8 cellular contexts compared by ENCODE assay signal in genomic region chr6:85643530-85644373, GRCh38. TPM values are rescaled to one million over a fixed set of nuclear protein-coding genes. Genes with fewer than 3 reads are reported as not detected.
DNase-seq lines count a peak whose midpoint lies in the region; ATAC-seq and TF ChIP-seq lines count a peak whose summit lies in the region.

No MANE protein-coding gene starts in this region.

- H3K36me3 ChIP-seq in DOHH2 (ENCODE audit: control insufficient read depth, low read length) (peaks cover 47% of the 10 kb centered on the region), KMS-11 (ENCODE audit: insufficient read depth) (peaks cover 5% of the 10 kb centered on the region; the same call in 1 of the 2 replicates), Peyer's patch (peaks cover 0 to 11% (median 0%) of the 10 kb centered on the region in 3 donors), neural cell (ENCODE audit: insufficient read depth, low read length) (peaks cover 3% of the 10 kb centered on the region), stomach (peaks cover 6 to 17% (median 15%) of the 10 kb centered on the region in 4 donors)

- intact Hi-C loops in stomach (cut with DNase I; ENCODE audit: low total_unique reads) = no loop called here

- peaks cover 41% of the 10 kb centered on the region for H3K4me1 ChIP-seq in DOHH2 (ENCODE audit: control insufficient read depth, low read length)
- H3K4me1 ChIP-seq in KMS-11 (ENCODE audit: low read depth, poor library complexity, severe bottlenecking) = peaks cover 32% of the 10 kb centered on the region
- peaks cover 0 to 27% (median 5%) of the 10 kb centered on the region in 4 donors for H3K4me1 ChIP-seq in Peyer's patch
- peaks cover 26 to 42% (median 34%) of the 10 kb centered on the region in 4 donors for H3K4me1 ChIP-seq in stomach

- H3K9me3 ChIP-seq in DOHH2 (ENCODE audit: control insufficient read depth, insufficient read depth, low read length) = 0 out of 2 replicates have a peak, but pooled peaks cover 3% of the 10 kb centered on the region
- no peaks in the 10 kb centered on the region for H3K9me3 ChIP-seq in Peyer's patch
- H3K9me3 ChIP-seq in neural cell (ENCODE audit: low read length) = no peaks in the 10 kb centered on the region
- no peaks in the 10 kb centered on the region for H3K9me3 ChIP-seq in stomach

- no peaks in the 10 kb centered on the region for H3K9me2 ChIP-seq in DOHH2 (replicated peaks; ENCODE audit: control insufficient read depth, low read length)
- no peaks in the 10 kb centered on the region for H3K9me2 ChIP-seq in neural cell (ENCODE audit: insufficient read depth, low read length)

- no peaks in the 10 kb centered on the region; the same call in 1 of the 2 replicates for H3K27me3 ChIP-seq in DOHH2 (ENCODE audit: control insufficient read depth, low read length)
- no peaks in the 10 kb centered on the region for H3K27me3 ChIP-seq in KMS-11 (ENCODE audit: insufficient read depth, low read depth)
- no peaks in the 10 kb centered on the region for H3K27me3 ChIP-seq in Peyer's patch
- H3K27me3 ChIP-seq in neural cell (ENCODE audit: insufficient read depth, low read depth, low read length) = no peaks in the 10 kb centered on the region
- H3K27me3 ChIP-seq in stomach = no peaks in the 10 kb centered on the region

- peak overlapping the region; percentile 86 for H3K27ac ChIP-seq in DOHH2 (ENCODE audit: low read depth, low read length)
- peak overlapping the region; percentile 94 for H3K27ac ChIP-seq in KMS-11
- H3K27ac ChIP-seq in Peyer's patch = peak overlapping the region; percentile 95 to 100 (median 100)
- peak overlapping the region; percentile 100 for H3K27ac ChIP-seq in neural cell (ENCODE audit: low read length)
- peak overlapping the region; percentile 97 to 100 (median 99) for H3K27ac ChIP-seq in stomach

- H2AFZ ChIP-seq in KMS-11 (ENCODE audit: low read depth) (peak overlapping the region; percentile 47; the same call in 1 of the 2 replicates), neural cell (ENCODE audit: low read depth, low read length) (peak overlapping the region; percentile 96)

- peak; percentile 50 for TF ChIP-seq EP300 in neural cell (conservative IDR thresholded peaks at IDR 0.05; ENCODE audit: poor library complexity, severe bottlenecking)
- TF ChIP-seq EP300 in stomach (IDR thresholded peaks at IDR 0.05) = no peak

- TF ChIP-seq RAD21 in neural cell (conservative IDR thresholded peaks at IDR 0.05) = peak; percentile 31

- TF ChIP-seq POLR2A in Peyer's patch (IDR thresholded peaks at IDR 0.05) = peak; percentile 81 to 82
- no peak for TF ChIP-seq POLR2A in stomach (IDR thresholded peaks at IDR 0.05)

- 0 to 2% (median 1%) methylated on average over 9 to 76 of the region's 76 CpGs for WGBS in stomach, 5 donors

- H3K9ac ChIP-seq in KMS-11 = peak overlapping the region; percentile 91
- peak overlapping the region; percentile 99 for H3K9ac ChIP-seq in neural cell (ENCODE audit: low read length)

- peaks cover 14% of the 10 kb centered on the region for H3F3A ChIP-seq in DOHH2 (ENCODE audit: control insufficient read depth, insufficient read depth)
- H3F3A ChIP-seq in neural cell (ENCODE audit: insufficient read depth, low read length, poor library complexity, severe bottlenecking) = peaks cover 10% of the 10 kb centered on the region

- H3K79me2 ChIP-seq in DOHH2 (ENCODE audit: control insufficient read depth, low read length) (peaks cover 54% of the 10 kb centered on the region), KMS-11 (ENCODE audit: insufficient read depth, low read depth) (peaks cover 44% of the 10 kb centered on the region), neural cell (replicated peaks; ENCODE audit: insufficient read depth, low read length) (peaks cover 35% of the 10 kb centered on the region)

- DNase-seq in Peyer's patch (peak; percentile 78 to 95 (median 91)), fibroblast of villous mesenchyme (ENCODE audit: low read depth) (peak; percentile 98), stomach (peak; percentile 84)
- peak; percentile 65 for DNase-seq in activated effector memory CD4-positive, alpha-beta T cell treated with Interleukin-2 at 50 U/mL for 16 hours

- TF ChIP-seq CTCF in DOHH2 (IDR thresholded peaks at IDR 0.05; ENCODE audit: low read depth, low read length, poor library complexity, severe bottlenecking) (no peak), KMS-11 (conservative IDR thresholded peaks at IDR 0.05; ENCODE audit: low read depth, low read length) (no peak), Peyer's patch (IDR thresholded peaks at IDR 0.05) (no peak), fibroblast of villous mesenchyme (IDR thresholded peaks at IDR 0.05; ENCODE audit: insufficient read depth, low read depth, low read length) (no peak), neural cell (IDR thresholded peaks at IDR 0.05; ENCODE audit: poor library complexity, severe bottlenecking) (no peak), stomach (IDR thresholded peaks at IDR 0.05) (no peak)

- ATAC-seq in GM21825 (IDR thresholded peaks at IDR 0.05; ENCODE audit: unreplicated experiment) = peak; percentile 57

- H4K20me1 ChIP-seq in DOHH2 (ENCODE audit: control insufficient read depth, insufficient read depth, low read depth, low read length) = peaks cover 33% of the 10 kb centered on the region
- peaks cover 21% of the 10 kb centered on the region for H4K20me1 ChIP-seq in KMS-11 (ENCODE audit: insufficient read depth)
- peaks cover 21% of the 10 kb centered on the region for H4K20me1 ChIP-seq in neural cell (ENCODE audit: insufficient read depth)

- H3K4me2 ChIP-seq in DOHH2 (ENCODE audit: low read length) (peak overlapping the region; percentile 91), KMS-11 (peak overlapping the region; percentile 92), neural cell (ENCODE audit: low read length) (peak overlapping the region; percentile 74)

- H3K4me3 ChIP-seq in DOHH2 (ENCODE audit: low read length) (peak overlapping the region; percentile 82), KMS-11 (IDR thresholded peaks at IDR 0.05; ENCODE audit: insufficient read depth, low read depth, low read length) (no peak overlapping the region), Peyer's patch (peak overlapping the region; percentile 95 to 99 (median 98)), fibroblast of villous mesenchyme (ENCODE audit: low read depth, low read length) (peak overlapping the region; percentile 76), neural cell (ENCODE audit: low read length) (peak overlapping the region; percentile 96), stomach (peak overlapping the region; percentile 97 to 100 (median 100))

TF ChIP-seq in neural cell, 6 proteins besides CTCF, POLR2A, EP300 and RAD21:
- TF ChIP-seq TAF1 (IDR thresholded peaks at IDR 0.05; ENCODE audit: low read depth) (peak; percentile 50), SMC3 (conservative IDR thresholded peaks at IDR 0.05; ENCODE audit: poor library complexity) (peak; percentile 38), MXI1 (conservative IDR thresholded peaks at IDR 0.05; ENCODE audit: poor library complexity, severe bottlenecking) (peak; percentile 85), EZH2 (IDR thresholded peaks at IDR 0.05; ENCODE audit: borderline replicate concordance, insufficient read depth, low read length, poor library complexity, severe bottlenecking) (no peak), POLR2AphosphoS5 (IDR thresholded peaks at IDR 0.05) (peak; percentile 43)
- TF ChIP-seq, protein P1, sequence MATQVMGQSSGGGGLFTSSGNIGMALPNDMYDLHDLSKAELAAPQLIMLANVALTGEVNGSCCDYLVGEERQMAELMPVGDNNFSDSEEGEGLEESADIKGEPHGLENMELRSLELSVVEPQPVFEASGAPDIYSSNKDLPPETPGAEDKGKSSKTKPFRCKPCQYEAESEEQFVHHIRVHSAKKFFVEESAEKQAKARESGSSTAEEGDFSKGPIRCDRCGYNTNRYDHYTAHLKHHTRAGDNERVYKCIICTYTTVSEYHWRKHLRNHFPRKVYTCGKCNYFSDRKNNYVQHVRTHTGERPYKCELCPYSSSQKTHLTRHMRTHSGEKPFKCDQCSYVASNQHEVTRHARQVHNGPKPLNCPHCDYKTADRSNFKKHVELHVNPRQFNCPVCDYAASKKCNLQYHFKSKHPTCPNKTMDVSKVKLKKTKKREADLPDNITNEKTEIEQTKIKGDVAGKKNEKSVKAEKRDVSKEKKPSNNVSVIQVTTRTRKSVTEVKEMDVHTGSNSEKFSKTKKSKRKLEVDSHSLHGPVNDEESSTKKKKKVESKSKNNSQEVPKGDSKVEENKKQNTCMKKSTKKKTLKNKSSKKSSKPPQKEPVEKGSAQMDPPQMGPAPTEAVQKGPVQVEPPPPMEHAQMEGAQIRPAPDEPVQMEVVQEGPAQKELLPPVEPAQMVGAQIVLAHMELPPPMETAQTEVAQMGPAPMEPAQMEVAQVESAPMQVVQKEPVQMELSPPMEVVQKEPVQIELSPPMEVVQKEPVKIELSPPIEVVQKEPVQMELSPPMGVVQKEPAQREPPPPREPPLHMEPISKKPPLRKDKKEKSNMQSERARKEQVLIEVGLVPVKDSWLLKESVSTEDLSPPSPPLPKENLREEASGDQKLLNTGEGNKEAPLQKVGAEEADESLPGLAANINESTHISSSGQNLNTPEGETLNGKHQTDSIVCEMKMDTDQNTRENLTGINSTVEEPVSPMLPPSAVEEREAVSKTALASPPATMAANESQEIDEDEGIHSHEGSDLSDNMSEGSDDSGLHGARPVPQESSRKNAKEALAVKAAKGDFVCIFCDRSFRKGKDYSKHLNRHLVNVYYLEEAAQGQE (IDR thresholded peaks at IDR 0.05; ENCODE audit: borderline replicate concordance) = no peak

RNA-seq across cellular contexts. Expression of gene SYNCRIP, which starts 1.1 kb away (rescaled TPM):
- total RNA-seq in Peyer's patch (10 to 100 TPM; 32.4 to 52.8 (median 37.8) TPM), fibroblast of villous mesenchyme (56.7 and 68.7 TPM in 2 replicates), stomach (100 to 1,000 TPM in 2 of 5 donors, 10 to 100 TPM in 3; 26.4 to 180 (median 69.6) TPM)
- polyA plus RNA-seq in neural cell (93.5 and 111 TPM in 2 replicates), stomach (10 to 100 TPM; 26.0 to 35.9 (median 30.8) TPM)
- polyA minus RNA-seq in neural cell = 166 and 192 TPM in 2 replicates

RNA-seq across cellular contexts. Expression of gene SNX14, which starts 50.1 kb away (rescaled TPM):
- 100 to 1,000 TPM in 3 of 4 donors, 10 to 100 TPM in 1; 91.2 to 123 (median 103) TPM for total RNA-seq in Peyer's patch
- 113 and 151 TPM in 2 replicates for total RNA-seq in fibroblast of villous mesenchyme
- 83.5 and 112 TPM in 2 replicates for polyA plus RNA-seq in neural cell
- 89.8 and 124 TPM in 2 replicates for polyA minus RNA-seq in neural cell
- 100 to 1,000 TPM in 2 of 5 donors, 10 to 100 TPM in 3; 21.6 to 209 (median 85.3) TPM for total RNA-seq in stomach
- polyA plus RNA-seq in stomach = 10 to 100 TPM; 11.2 to 63.8 (median 24.9) TPM

Comparison
In these comparisons a context has a peak if more than half of its experiments do, and no peak if none do; other contexts are left out.
1. POLR2A ChIP-seq: peak in Peyer's patch (2 of 2); none in stomach (0 of 4).
2. Peak in every context shown above with its lines, with median percentiles within 50 percentile points of each other: H3K27ac ChIP-seq, H3K4me2 ChIP-seq and DNase-seq.